Comparison of ENCODE assay signal across 9 cellular contexts in the genomic region with DNA sequence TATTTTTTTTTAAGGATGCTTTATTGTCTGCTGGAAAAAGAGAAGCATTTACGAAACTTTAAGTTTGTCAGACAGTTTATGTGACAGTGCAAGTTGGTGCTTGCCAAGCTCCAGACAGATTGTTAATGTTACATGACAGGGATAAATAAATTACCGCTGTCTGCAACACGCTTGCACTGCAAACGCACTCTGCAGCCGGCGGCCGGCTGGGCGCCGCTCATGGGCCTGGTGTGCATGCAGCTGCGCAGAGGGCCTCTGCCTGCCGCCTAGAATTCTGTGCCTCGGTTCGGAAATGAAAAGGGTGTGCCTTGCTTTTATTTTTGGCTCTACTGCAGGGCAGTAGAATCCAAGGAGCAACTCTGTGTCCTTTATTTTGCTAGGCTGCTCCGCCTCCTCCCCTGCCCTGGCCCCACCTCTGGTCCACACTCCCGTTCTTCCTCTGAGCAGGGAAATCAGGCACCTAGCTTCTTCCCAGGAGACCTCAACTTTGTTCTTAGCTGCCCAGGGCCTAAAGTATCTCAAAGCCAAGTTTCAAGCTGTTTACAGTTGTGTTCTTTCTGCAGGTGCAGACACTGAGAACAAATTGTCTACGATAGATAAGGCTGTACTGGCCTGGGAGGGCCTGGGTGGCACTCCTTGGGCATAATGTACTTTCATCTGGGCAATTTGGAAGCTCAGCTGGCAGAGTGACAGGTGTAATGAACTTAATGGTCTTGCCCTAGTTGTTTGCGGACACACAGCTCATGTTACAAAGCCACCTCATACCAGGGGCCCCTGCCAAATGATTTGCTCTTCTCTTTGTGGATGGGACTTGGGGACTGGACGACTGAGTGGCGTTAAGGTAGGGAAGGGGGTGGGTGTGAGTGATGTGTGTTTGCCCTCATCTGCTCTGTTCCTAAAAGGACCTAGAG. TPM values are rescaled to one million over a fixed set of nuclear protein-coding genes. Genes with fewer than 3 reads are reported as not detected.
DNase-seq lines count a peak whose midpoint lies in the region; TF ChIP-seq lines count a peak whose summit lies in the region.
"Had no signal": no experiment of that assay in that cellular context is flagged by ENCODE, and none has a peak within 500 bp of the region (broad histone marks: within the 10 kb centered on the region; RNA-seq: fewer than 3 reads in every experiment).

No MANE protein-coding gene starts in this region.

- H3K36me3 Mint-ChIP-seq in activated naive CD8-positive, alpha-beta T cell = peaks cover 5% of the 10 kb centered on the region
- H3K36me3 Mint-ChIP-seq in activated naive CD8-positive, alpha-beta T cell treated with anti-CD3 and anti-CD28 coated beads for 36 hours = peaks cover 2% of the 10 kb centered on the region

- H3K27me3 ChIP-seq in uterus (no peaks in the 10 kb centered on the region), osteoblast (ENCODE audit: insufficient read depth, low read length) (peaks cover 59% of the 10 kb centered on the region)

- no peaks in the 10 kb centered on the region for H3K36me3 ChIP-seq in uterus
- H3K36me3 ChIP-seq in osteoblast (ENCODE audit: insufficient read depth, low read length) = no peaks in the 10 kb centered on the region

- peaks cover 10 to 18% of the 10 kb centered on the region in 2 donors for H3K4me1 ChIP-seq in uterus
- H3K4me1 ChIP-seq in osteoblast (ENCODE audit: insufficient read depth, low read length) = no peaks in the 10 kb centered on the region

- H3K9me3 Mint-ChIP-seq in activated naive CD8-positive, alpha-beta T cell (ENCODE audit: low read depth) = no peaks in the 10 kb centered on the region
- H3K9me3 Mint-ChIP-seq in activated naive CD8-positive, alpha-beta T cell treated with anti-CD3 and anti-CD28 coated beads for 36 hours = no peaks in the 10 kb centered on the region

- no peak overlapping the region for H3K4me3 Mint-ChIP-seq in activated naive CD8-positive, alpha-beta T cell
- no peak overlapping the region for H3K4me3 Mint-ChIP-seq in activated naive CD8-positive, alpha-beta T cell treated with anti-CD3 and anti-CD28 coated beads for 36 hours
- H3K4me3 Mint-ChIP-seq: B cell had no signal

- H3K27me3 Mint-ChIP-seq in activated naive CD8-positive, alpha-beta T cell = no peaks in the 10 kb centered on the region
- peaks cover 21% of the 10 kb centered on the region for H3K27me3 Mint-ChIP-seq in activated naive CD8-positive, alpha-beta T cell treated with anti-CD3 and anti-CD28 coated beads for 36 hours

- H4K20me1 ChIP-seq in osteoblast (ENCODE audit: insufficient read depth, low read length) = no peaks in the 10 kb centered on the region

- intact Hi-C loops in uterus (cut with DNase I; ENCODE audit: low total_unique reads) = no loop called here

- no peak for TF ChIP-seq POLR2A in uterus (IDR thresholded peaks at IDR 0.05)

- TF ChIP-seq CTCF in uterus (IDR thresholded peaks at IDR 0.05) (peak in 1 of 4 experiments; percentile 3), osteoblast (IDR thresholded peaks at IDR 0.05; ENCODE audit: extremely low read depth, low read depth, low read length) (no peak)

- peak overlapping the region in 1 of 2 donors; percentile 3 for H3K4me3 ChIP-seq in uterus
- no peak overlapping the region for H3K4me3 ChIP-seq in osteoblast (ENCODE audit: insufficient read depth, low read length)

- no peak overlapping the region for H2AFZ ChIP-seq in osteoblast (ENCODE audit: low read length)

- H3K27ac Mint-ChIP-seq in activated naive CD8-positive, alpha-beta T cell = peak overlapping the region; percentile 76
- no peak overlapping the region for H3K27ac Mint-ChIP-seq in activated naive CD8-positive, alpha-beta T cell treated with anti-CD3 and anti-CD28 coated beads for 36 hours
- H3K27ac Mint-ChIP-seq: B cell had no signal

- H3K4me2 ChIP-seq in osteoblast (ENCODE audit: insufficient read depth, low read length) = no peak overlapping the region

- no peaks in the 10 kb centered on the region for H3K79me2 ChIP-seq in osteoblast (ENCODE audit: insufficient read depth, low read length)

- H3K27ac ChIP-seq in uterus (peak overlapping the region; percentile 77 to 86), osteoblast (ENCODE audit: low read depth, low read length) (no peak overlapping the region)

- peaks cover 39% of the 10 kb centered on the region for H3K4me1 Mint-ChIP-seq in activated naive CD8-positive, alpha-beta T cell (ENCODE audit: low read depth)
- H3K4me1 Mint-ChIP-seq in activated naive CD8-positive, alpha-beta T cell treated with anti-CD3 and anti-CD28 coated beads for 36 hours = peaks cover 34% of the 10 kb centered on the region

- H3K9me3 ChIP-seq in uterus = no peaks in the 10 kb centered on the region
- no peaks in the 10 kb centered on the region for H3K9me3 ChIP-seq in osteoblast (ENCODE audit: low read depth, low read length)

- no peak for DNase-seq in activated naive CD8-positive, alpha-beta T cell treated with anti-CD3 and anti-CD28 coated beads for 36 hours
- DNase-seq in astrocyte of the hippocampus (ENCODE audit: low read depth, low spot score) = peak; percentile 73
- peak; percentile 61 for DNase-seq in medulla oblongata (ENCODE audit: extremely low spot score)
- DNase-seq in uterus = peak; percentile 83 to 86
- DNase-seq in EL = no peak
- no peak for DNase-seq in osteoblast (ENCODE audit: insufficient read length, low spot score, missing footprints)
- no peak for DNase-seq in OCI-M2 (lab: John Stamatoyannopoulos, UW; ENCODE audit: unreplicated experiment)

RNA-seq across cellular contexts. Expression of gene LDLRAD4, which starts 4.1 kb away (rescaled TPM):
- total RNA-seq in activated naive CD8-positive, alpha-beta T cell treated with anti-CD3 and anti-CD28 coated beads for 36 hours = 10 to 100 TPM; 27.4 to 27.5 TPM
- 10 to 100 TPM; 23.8 to 82.2 (median 39.3) TPM for total RNA-seq in uterus
- total RNA-seq in osteoblast = under 0.01 and 0.88 TPM in 2 replicates

Comparison
In these comparisons a context has a peak if more than half of its experiments do, and no peak if none do; other contexts are left out.
1. DNase-seq: peak in astrocyte of the hippocampus (single experiment), medulla oblongata (single experiment) and uterus (2 of 2); none in activated naive CD8-positive, alpha-beta T cell treated with anti-CD3 and anti-CD28 coated beads for 36 hours (single experiment), EL (single experiment), osteoblast (single experiment) and OCI-M2 (single experiment).
2. RNA of gene LDLRAD4, which starts 4.1 kb away (total RNA-seq): 23.8 to 82.2 TPM in uterus and 27.4 to 27.5 TPM in activated naive CD8-positive, alpha-beta T cell treated with anti-CD3 and anti-CD28 coated beads for 36 hours; under 0.01 to 0.88 TPM in osteoblast; every median in the first group is over 10 times any median in the second.